In the genomic region with DNA sequence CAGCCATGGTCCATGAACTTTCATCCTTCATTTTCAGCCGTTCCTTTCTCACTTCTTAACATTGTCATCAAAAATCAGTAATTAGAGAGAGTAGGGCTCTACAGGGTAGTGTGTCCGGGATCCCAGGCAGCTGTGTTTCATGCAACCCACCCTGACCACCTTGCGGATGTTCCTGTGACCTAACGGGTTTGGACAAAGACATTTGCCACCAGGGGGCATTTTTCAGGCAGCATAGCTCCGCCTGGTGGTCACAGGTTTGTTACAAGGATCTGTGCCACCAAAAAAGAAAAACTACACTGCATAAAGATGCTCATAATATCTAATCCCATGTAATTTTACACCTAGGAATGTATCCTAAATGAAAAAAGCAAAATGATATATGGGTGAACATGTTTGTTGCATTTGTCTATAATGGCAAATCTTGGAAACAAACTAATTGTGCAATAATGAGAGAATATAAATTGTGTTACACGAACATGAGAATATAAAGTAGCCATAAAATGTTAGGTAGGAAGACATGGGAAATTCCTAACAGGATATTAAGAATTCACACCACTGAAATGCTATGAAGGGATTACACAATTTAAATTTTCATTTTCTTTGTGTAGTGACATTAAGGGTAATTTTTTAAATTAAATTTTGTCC, we compare ENCODE assay signal across 8 cellular contexts.
DNase-seq lines count a peak whose midpoint lies in the region; ATAC-seq and TF ChIP-seq lines count a peak whose summit lies in the region.

No MANE protein-coding gene starts in this region.

- WGBS in H9 (ENCODE audit: extremely low coverage, insufficient read length, low lambda C conversion rate) = no CpG with 5 or more reads among the region's 6 CpGs
- 40 to 55% (median 43%) methylated on average over 6 of the region's 6 CpGs for WGBS in spleen, 5 donors

- no peak overlapping the region for H3K4me3 Mint-ChIP-seq in Caco-2 (ENCODE audit: unreplicated experiment)
- no peak overlapping the region for H3K4me3 Mint-ChIP-seq in H9
- H3K4me3 Mint-ChIP-seq in activated T-cell treated with anti-CD3 and anti-CD28 coated beads, Interleukin-2, amount 50 U/mL, for 4 hours = no peak overlapping the region

- H3K9ac ChIP-seq in H9 (ENCODE audit: extremely low read depth, insufficient read length, low read length) = no peak overlapping the region

- no peak overlapping the region for H4K8ac ChIP-seq in H9 (replicated peaks; ENCODE audit: insufficient read length, low read depth, low read length)

- H3K4me1 ChIP-seq in Caco-2 = no peaks in the 10 kb centered on the region
- no peaks in the 10 kb centered on the region for H3K4me1 ChIP-seq in H9 (ENCODE audit: insufficient read depth, low read length)
- H3K4me1 ChIP-seq in spleen = peaks cover 0 to 12% (median 4%) of the 10 kb centered on the region in 6 donors

- H3T11ph ChIP-seq in H9 (ENCODE audit: low read length) = no peak overlapping the region

- no peaks in the 10 kb centered on the region for H3K36me3 Mint-ChIP-seq in Caco-2 (ENCODE audit: insufficient read depth, unreplicated experiment)
- H3K36me3 Mint-ChIP-seq in H9 (ENCODE audit: insufficient read depth in 1 of 3, low read depth in 3 of 3) = no peaks in the 10 kb centered on the region
- H3K36me3 Mint-ChIP-seq in activated T-cell treated with anti-CD3 and anti-CD28 coated beads, Interleukin-2, amount 50 U/mL, for 4 hours (ENCODE audit: insufficient read depth) = no peaks in the 10 kb centered on the region

- CTCF ChIA-PET in Caco-2 (lab: Charles Lee) = interaction anchor here (0.6 to 1.1 kb wide), 5 partner anchors 8 to 236 kb away, joined by 3 to 5 read pairs (median 3); no protein-coding TSS in a partner anchor

- no peak overlapping the region for H3K18ac ChIP-seq in H9 (ENCODE audit: insufficient read length, low read depth, low read length)

- H3K79me2 ChIP-seq in H9 (ENCODE audit: insufficient read depth, low read length) = no peaks in the 10 kb centered on the region

- BruUV-seq in Caco-2 (replicated peaks; lab: Mats Ljungman, UMichigan) = no TSS peak

- H3K27ac ChIP-seq in H9 (ENCODE audit: insufficient read length, low read depth, low read length) (no peak overlapping the region), spleen (no peak overlapping the region)

- H3K27me3 ChIP-seq in Caco-2 (replicated peaks; ENCODE audit: control insufficient read depth, insufficient read depth, low read length) (no peaks in the 10 kb centered on the region), H9 (ENCODE audit: insufficient read depth, low read length) (no peaks in the 10 kb centered on the region), spleen (replicated peaks in 1 of 7) (no peaks in the 10 kb centered on the region)

- no peak overlapping the region for H2AK5ac ChIP-seq in H9 (ENCODE audit: insufficient read length, low read length)

- no peak overlapping the region for H2BK12ac ChIP-seq in H9 (ENCODE audit: insufficient read length, low read depth, low read length)

- H3K9me3 Mint-ChIP-seq in Caco-2 (ENCODE audit: unreplicated experiment) (no peaks in the 10 kb centered on the region), H9 (no peaks in the 10 kb centered on the region)
- H3K9me3 Mint-ChIP-seq in activated T-cell treated with anti-CD3 and anti-CD28 coated beads, Interleukin-2, amount 50 U/mL, for 4 hours = no peaks in the 10 kb centered on the region

- no peaks in the 10 kb centered on the region for H4K20me1 ChIP-seq in H9 (ENCODE audit: control insufficient read depth, insufficient read depth, insufficient read length)

- peaks cover 3% of the 10 kb centered on the region for H3K27me3 Mint-ChIP-seq in Caco-2 (ENCODE audit: insufficient read depth, unreplicated experiment)
- peaks cover 1% of the 10 kb centered on the region; the same call in 1 of the 2 replicates for H3K27me3 Mint-ChIP-seq in H9 (ENCODE audit: low read depth)
- no peaks in the 10 kb centered on the region for H3K27me3 Mint-ChIP-seq in activated T-cell treated with anti-CD3 and anti-CD28 coated beads, Interleukin-2, amount 50 U/mL, for 4 hours (ENCODE audit: low read depth)

- no peak overlapping the region for H2AFZ ChIP-seq in H9 (ENCODE audit: low read length)

- H3K4me3 ChIP-seq in Caco-2 (ENCODE audit: low read depth, low read length) (no peak overlapping the region), spleen (no peak overlapping the region)

- no peaks in the 10 kb centered on the region for H3K79me1 ChIP-seq in H9 (ENCODE audit: insufficient read depth, low read depth, low read length, poor library complexity, severe bottlenecking)

- H2BK15ac ChIP-seq in H9 (ENCODE audit: low read depth, low read length) = no peak overlapping the region

- H3K56ac ChIP-seq in H9 (ENCODE audit: insufficient read length, low read depth, low read length) = no peak overlapping the region

- intact Hi-C loops in Caco-2 (cut with micrococcal nuclease; ENCODE audit: unreplicated experiment) (loop anchor here (1.0 to 10.0 kb wide), 4 partner anchors 70 to 236 kb away; no protein-coding TSS in a partner anchor), spleen (cut with DNase I; ENCODE audit: low total_unique reads) (no loop called here)

- H2BK120ac ChIP-seq in H9 (ENCODE audit: low read depth, low read length, poor library complexity, severe bottlenecking) = no peak overlapping the region

- DNase-seq in Caco-2 = peak; percentile 65 to 77
- DNase-seq in H9 = peak; percentile 66
- peak; percentile 66 for DNase-seq in NOMO-1 treated with DMSO at 0.1 percent for 48 hours (lab: John Stamatoyannopoulos, UW; ENCODE audit: unreplicated experiment)
- peak; percentile 33 for DNase-seq in activated T-cell treated with anti-CD3 and anti-CD28 coated beads, Interleukin-2, amount 50 U/mL, for 4 hours
- DNase-seq in glomerular endothelial cell (ENCODE audit: extremely low read depth, low read depth, low spot score) = peak; percentile 34
- no peak for DNase-seq in spleen
- DNase-seq in C1 segment of cervical spinal cord (lab: John Stamatoyannopoulos, UW) = no peak

- no peaks in the 10 kb centered on the region for H3K23me2 ChIP-seq in H9 (ENCODE audit: insufficient read length, low read depth, low read length, poor library complexity, severe bottlenecking)

- H3K4me2 ChIP-seq in H9 (ENCODE audit: insufficient read depth, insufficient read length, low read length) = no peak overlapping the region

- TF ChIP-seq CTCF in Caco-2 (IDR thresholded peaks at IDR 0.05; ENCODE audit: insufficient read depth in 1 of 2, low read depth in 1 of 2, low read length in 1 of 2, severe bottlenecking in 1 of 2, unreplicated experiment in 1 of 2) (peak; percentile 98 to 100), H9 (conservative IDR thresholded peaks at IDR 0.05) (peak; percentile 95), spleen (IDR thresholded peaks at IDR 0.05 in 8 of 11, conservative IDR thresholded peaks at IDR 0.05 in 3 of 11) (peak; percentile 33 to 81 (median 73))

- H4K91ac ChIP-seq in H9 (ENCODE audit: insufficient read length, low read depth, low read length) = no peak overlapping the region

- no peak for TF ChIP-seq POLR2A in spleen (IDR thresholded peaks at IDR 0.05)

- no peak overlapping the region for H3K4ac ChIP-seq in H9 (ENCODE audit: low read depth, low read length)

- peak in 1 of 2 donors; percentile 46 for ATAC-seq in activated T-cell treated with anti-CD3 and anti-CD28 coated beads, Interleukin-2, amount 50 U/mL, for 4 hours
- ATAC-seq in GM21381 (IDR thresholded peaks at IDR 0.05; ENCODE audit: unreplicated experiment) = no peak

- H3K9me3 ChIP-seq in Caco-2 (no peaks in the 10 kb centered on the region), H9 (ENCODE audit: control insufficient read depth, low read depth, low read length) (no peaks in the 10 kb centered on the region), spleen (no peaks in the 10 kb centered on the region)

- H3K27ac Mint-ChIP-seq in Caco-2 (ENCODE audit: unreplicated experiment) = no peak overlapping the region
- no peak overlapping the region for H3K27ac Mint-ChIP-seq in H9

- POLR2A ChIA-PET in Caco-2 (lab: Charles Lee) = no interaction called here

- no peak overlapping the region for H3K23ac ChIP-seq in H9 (ENCODE audit: insufficient read length, low read depth, low read length)

- H3K4me1 Mint-ChIP-seq in Caco-2 (ENCODE audit: low read depth, unreplicated experiment) (no peaks in the 10 kb centered on the region), H9 (peaks cover 0 to 2% of the 10 kb centered on the region in 2 experiments; a peak in 1 of 4 replicates)
- no peaks in the 10 kb centered on the region for H3K4me1 Mint-ChIP-seq in activated T-cell treated with anti-CD3 and anti-CD28 coated beads, Interleukin-2, amount 50 U/mL, for 4 hours (ENCODE audit: low read depth)

- H2BK5ac ChIP-seq in H9 (ENCODE audit: insufficient read length, low read length) = no peak overlapping the region

- H2BK20ac ChIP-seq in H9 (ENCODE audit: low read depth, low read length, poor library complexity, severe bottlenecking) = no peak overlapping the region

- H4K5ac ChIP-seq in H9 (ENCODE audit: insufficient read length, low read depth, low read length) = no peak overlapping the region

- H3K36me3 ChIP-seq in Caco-2 (ENCODE audit: control insufficient read depth, insufficient read depth, low read length) = no peaks in the 10 kb centered on the region
- no peaks in the 10 kb centered on the region for H3K36me3 ChIP-seq in spleen

- H3K14ac ChIP-seq in H9 (ENCODE audit: insufficient read depth, low read length) = no peak overlapping the region

Comparison
In these comparisons a context has a peak if more than half of its experiments do, and no peak if none do; other contexts are left out.
1. DNase-seq: peak in Caco-2 (2 of 2), H9 (single experiment), NOMO-1 treated with DMSO at 0.1 percent for 48 hours (single experiment), activated T-cell treated with anti-CD3 and anti-CD28 coated beads, Interleukin-2, amount 50 U/mL, for 4 hours (single experiment) and glomerular endothelial cell (single experiment); none in spleen (single experiment) and C1 segment of cervical spinal cord (0 of 14).
2. Peak in every context shown above with its lines, with median percentiles within 50 percentile points of each other: CTCF ChIP-seq.